Comparison of ENCODE assay signal across 7 cellular contexts in genomic region chrX:45157647-45158046, GRCh38. TPM values are rescaled to one million over a fixed set of nuclear protein-coding genes. Genes with fewer than 3 reads are reported as not detected.
"Had no signal": no experiment of that assay in that cellular context is flagged by ENCODE, and none has a peak within 500 bp of the region (broad histone marks: within the 10 kb centered on the region; RNA-seq: fewer than 3 reads in every experiment).

No MANE protein-coding gene starts in this region.

- H3K4me3 Mint-ChIP-seq: IgD-negative memory B cell had no signal

- DNase-seq: IMR-90, KBM-7, KG1 had no signal

- H3K4me1 Mint-ChIP-seq: IgD-negative memory B cell had no signal

- H3K27ac Mint-ChIP-seq: IgD-negative memory B cell had no signal

- H3K4me3 ChIP-seq: K562 had no signal

- ATAC-seq: HepG2, K562 had no signal

RNA-seq across cellular contexts. Expression of gene DIPK2B, which starts 43.0 kb away (rescaled TPM):
- total RNA-seq: HepG2, HT-29, IMR-90, K562 had no signal
- polyA plus RNA-seq: HepG2, IgD-negative memory B cell, IMR-90, K562 had no signal
